Comparison of ENCODE assay signal across 3 cellular contexts in the genomic region with DNA sequence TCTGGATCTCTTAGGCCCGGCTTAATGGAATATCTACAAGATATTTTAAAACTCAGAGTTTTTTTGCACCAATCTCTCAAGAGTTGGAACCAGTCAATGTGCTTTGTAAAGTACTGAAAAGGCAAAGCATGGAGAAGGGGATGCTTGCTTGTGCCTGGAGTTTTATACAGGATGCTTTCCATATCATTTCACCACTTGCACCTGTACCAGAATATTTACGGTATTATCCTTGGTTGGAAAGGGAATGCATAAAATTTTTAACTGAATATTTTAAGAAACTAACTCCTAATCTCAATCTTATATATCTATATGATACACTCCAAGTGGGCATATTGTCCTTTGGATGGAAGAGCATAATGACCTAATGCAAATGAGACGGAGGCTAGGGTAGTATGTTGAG.
TF ChIP-seq lines count a peak whose summit lies in the region.

No MANE protein-coding gene starts in this region.

TF ChIP-seq in HepG2, 621 proteins besides CTCF, POLR2A, EP300 and RAD21:
- TF ChIP-seq GZF1 (CRISPR knock-in tag; IDR thresholded peaks at IDR 0.05) = peak; percentile 97
- TF ChIP-seq RFXANK (CRISPR knock-in tag; IDR thresholded peaks at IDR 0.05) = no peak

TF ChIP-seq in K562, 482 proteins besides CTCF, POLR2A, EP300 and RAD21:
- TF ChIP-seq, protein P1, sequence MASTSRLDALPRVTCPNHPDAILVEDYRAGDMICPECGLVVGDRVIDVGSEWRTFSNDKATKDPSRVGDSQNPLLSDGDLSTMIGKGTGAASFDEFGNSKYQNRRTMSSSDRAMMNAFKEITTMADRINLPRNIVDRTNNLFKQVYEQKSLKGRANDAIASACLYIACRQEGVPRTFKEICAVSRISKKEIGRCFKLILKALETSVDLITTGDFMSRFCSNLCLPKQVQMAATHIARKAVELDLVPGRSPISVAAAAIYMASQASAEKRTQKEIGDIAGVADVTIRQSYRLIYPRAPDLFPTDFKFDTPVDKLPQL (IDR thresholded peaks at IDR 0.05; ENCODE audit: extremely low read depth, insufficient read length) = no peak
- no peak for TF ChIP-seq SRSF3 (IDR thresholded peaks at IDR 0.05; ENCODE audit: insufficient read depth, low read length)
- TF ChIP-seq, protein P2, sequence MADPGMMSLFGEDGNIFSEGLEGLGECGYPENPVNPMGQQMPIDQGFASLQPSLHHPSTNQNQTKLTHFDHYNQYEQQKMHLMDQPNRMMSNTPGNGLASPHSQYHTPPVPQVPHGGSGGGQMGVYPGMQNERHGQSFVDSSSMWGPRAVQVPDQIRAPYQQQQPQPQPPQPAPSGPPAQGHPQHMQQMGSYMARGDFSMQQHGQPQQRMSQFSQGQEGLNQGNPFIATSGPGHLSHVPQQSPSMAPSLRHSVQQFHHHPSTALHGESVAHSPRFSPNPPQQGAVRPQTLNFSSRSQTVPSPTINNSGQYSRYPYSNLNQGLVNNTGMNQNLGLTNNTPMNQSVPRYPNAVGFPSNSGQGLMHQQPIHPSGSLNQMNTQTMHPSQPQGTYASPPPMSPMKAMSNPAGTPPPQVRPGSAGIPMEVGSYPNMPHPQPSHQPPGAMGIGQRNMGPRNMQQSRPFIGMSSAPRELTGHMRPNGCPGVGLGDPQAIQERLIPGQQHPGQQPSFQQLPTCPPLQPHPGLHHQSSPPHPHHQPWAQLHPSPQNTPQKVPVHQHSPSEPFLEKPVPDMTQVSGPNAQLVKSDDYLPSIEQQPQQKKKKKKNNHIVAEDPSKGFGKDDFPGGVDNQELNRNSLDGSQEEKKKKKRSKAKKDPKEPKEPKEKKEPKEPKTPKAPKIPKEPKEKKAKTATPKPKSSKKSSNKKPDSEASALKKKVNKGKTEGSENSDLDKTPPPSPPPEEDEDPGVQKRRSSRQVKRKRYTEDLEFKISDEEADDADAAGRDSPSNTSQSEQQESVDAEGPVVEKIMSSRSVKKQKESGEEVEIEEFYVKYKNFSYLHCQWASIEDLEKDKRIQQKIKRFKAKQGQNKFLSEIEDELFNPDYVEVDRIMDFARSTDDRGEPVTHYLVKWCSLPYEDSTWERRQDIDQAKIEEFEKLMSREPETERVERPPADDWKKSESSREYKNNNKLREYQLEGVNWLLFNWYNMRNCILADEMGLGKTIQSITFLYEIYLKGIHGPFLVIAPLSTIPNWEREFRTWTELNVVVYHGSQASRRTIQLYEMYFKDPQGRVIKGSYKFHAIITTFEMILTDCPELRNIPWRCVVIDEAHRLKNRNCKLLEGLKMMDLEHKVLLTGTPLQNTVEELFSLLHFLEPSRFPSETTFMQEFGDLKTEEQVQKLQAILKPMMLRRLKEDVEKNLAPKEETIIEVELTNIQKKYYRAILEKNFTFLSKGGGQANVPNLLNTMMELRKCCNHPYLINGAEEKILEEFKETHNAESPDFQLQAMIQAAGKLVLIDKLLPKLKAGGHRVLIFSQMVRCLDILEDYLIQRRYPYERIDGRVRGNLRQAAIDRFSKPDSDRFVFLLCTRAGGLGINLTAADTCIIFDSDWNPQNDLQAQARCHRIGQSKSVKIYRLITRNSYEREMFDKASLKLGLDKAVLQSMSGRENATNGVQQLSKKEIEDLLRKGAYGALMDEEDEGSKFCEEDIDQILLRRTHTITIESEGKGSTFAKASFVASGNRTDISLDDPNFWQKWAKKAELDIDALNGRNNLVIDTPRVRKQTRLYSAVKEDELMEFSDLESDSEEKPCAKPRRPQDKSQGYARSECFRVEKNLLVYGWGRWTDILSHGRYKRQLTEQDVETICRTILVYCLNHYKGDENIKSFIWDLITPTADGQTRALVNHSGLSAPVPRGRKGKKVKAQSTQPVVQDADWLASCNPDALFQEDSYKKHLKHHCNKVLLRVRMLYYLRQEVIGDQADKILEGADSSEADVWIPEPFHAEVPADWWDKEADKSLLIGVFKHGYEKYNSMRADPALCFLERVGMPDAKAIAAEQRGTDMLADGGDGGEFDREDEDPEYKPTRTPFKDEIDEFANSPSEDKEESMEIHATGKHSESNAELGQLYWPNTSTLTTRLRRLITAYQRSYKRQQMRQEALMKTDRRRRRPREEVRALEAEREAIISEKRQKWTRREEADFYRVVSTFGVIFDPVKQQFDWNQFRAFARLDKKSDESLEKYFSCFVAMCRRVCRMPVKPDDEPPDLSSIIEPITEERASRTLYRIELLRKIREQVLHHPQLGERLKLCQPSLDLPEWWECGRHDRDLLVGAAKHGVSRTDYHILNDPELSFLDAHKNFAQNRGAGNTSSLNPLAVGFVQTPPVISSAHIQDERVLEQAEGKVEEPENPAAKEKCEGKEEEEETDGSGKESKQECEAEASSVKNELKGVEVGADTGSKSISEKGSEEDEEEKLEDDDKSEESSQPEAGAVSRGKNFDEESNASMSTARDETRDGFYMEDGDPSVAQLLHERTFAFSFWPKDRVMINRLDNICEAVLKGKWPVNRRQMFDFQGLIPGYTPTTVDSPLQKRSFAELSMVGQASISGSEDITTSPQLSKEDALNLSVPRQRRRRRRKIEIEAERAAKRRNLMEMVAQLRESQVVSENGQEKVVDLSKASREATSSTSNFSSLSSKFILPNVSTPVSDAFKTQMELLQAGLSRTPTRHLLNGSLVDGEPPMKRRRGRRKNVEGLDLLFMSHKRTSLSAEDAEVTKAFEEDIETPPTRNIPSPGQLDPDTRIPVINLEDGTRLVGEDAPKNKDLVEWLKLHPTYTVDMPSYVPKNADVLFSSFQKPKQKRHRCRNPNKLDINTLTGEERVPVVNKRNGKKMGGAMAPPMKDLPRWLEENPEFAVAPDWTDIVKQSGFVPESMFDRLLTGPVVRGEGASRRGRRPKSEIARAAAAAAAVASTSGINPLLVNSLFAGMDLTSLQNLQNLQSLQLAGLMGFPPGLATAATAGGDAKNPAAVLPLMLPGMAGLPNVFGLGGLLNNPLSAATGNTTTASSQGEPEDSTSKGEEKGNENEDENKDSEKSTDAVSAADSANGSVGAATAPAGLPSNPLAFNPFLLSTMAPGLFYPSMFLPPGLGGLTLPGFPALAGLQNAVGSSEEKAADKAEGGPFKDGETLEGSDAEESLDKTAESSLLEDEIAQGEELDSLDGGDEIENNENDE (IDR thresholded peaks at IDR 0.05; ENCODE audit: low read depth, low read length) = peak; percentile 53
- no peak for TF ChIP-seq ARNT (IDR thresholded peaks at IDR 0.05)
- TF ChIP-seq MCM3 (IDR thresholded peaks at IDR 0.05) = no peak
- TF ChIP-seq PHB (CRISPR knock-in tag; IDR thresholded peaks at IDR 0.05) = no peak
- no peak for TF ChIP-seq NUFIP1 (IDR thresholded peaks at IDR 0.05; ENCODE audit: partially characterized antibody)
- no peak for TF ChIP-seq ZC3H11A (IDR thresholded peaks at IDR 0.05; ENCODE audit: low read depth, low read length)

TF ChIP-seq in H1, 55 proteins besides CTCF, POLR2A, EP300 and RAD21:
- TF ChIP-seq SAP30 (IDR thresholded peaks at IDR 0.05; ENCODE audit: insufficient read depth, insufficient replicate concordance, low read length) (no peak), POLR2AphosphoS5 (IDR thresholded peaks at IDR 0.05; ENCODE audit: low read depth, low read length) (no peak), SP2 (IDR thresholded peaks at IDR 0.05; ENCODE audit: low read length) (no peak), KDM1A (IDR thresholded peaks at IDR 0.05; ENCODE audit: borderline replicate concordance, low read length) (no peak)
- TF ChIP-seq, protein P2 (IDR thresholded peaks at IDR 0.05; ENCODE audit: insufficient replicate concordance, low read length) = peak; percentile 96
